12 cellular contexts compared by ENCODE assay signal in genomic region chr1:198775606-198776005, GRCh38.
DNase-seq lines count a peak whose midpoint lies in the region; ATAC-seq and TF ChIP-seq lines count a peak whose summit lies in the region.
"Had no signal": no experiment of that assay in that cellular context is flagged by ENCODE, and none has a peak within 500 bp of the region (broad histone marks: within the 10 kb centered on the region; RNA-seq: fewer than 3 reads in every experiment).

No MANE protein-coding gene starts in this region.

- H3K9me3 ChIP-seq in adrenal gland (replicated peaks in 1 of 3) (no peaks in the 10 kb centered on the region), endodermal cell (ENCODE audit: control insufficient read depth, low read length) (no peaks in the 10 kb centered on the region), suprapubic skin (no peaks in the 10 kb centered on the region)

- H3K9me3 Mint-ChIP-seq in endodermal cell = no peaks in the 10 kb centered on the region
- H3K9me3 Mint-ChIP-seq: activated B cell treated with CpG ODN at 0.5 μM for 24 hours; neural crest cell; stimulated activated memory B cell treated with anti-CD40 and anti-IgM and Interleukin-4, amounts not matched to agents 10 μg/mL and 1 μg/mL and 100 μg/mL, for 72 hours had no signal

- H3K4me1 ChIP-seq in adrenal gland (replicated peaks in 1 of 2) (peaks cover 0 to 6% of the 10 kb centered on the region in 2 donors), endodermal cell (ENCODE audit: control insufficient read depth, insufficient read depth, low read length) (no peaks in the 10 kb centered on the region), suprapubic skin (no peaks in the 10 kb centered on the region)

- H3K9ac ChIP-seq in endodermal cell (ENCODE audit: extremely low read depth, low read length, poor library complexity, severe bottlenecking) = no peak overlapping the region

- no peaks in the 10 kb centered on the region for H3K27me3 Mint-ChIP-seq in endodermal cell (ENCODE audit: insufficient read depth)
- H3K27me3 Mint-ChIP-seq: activated B cell treated with CpG ODN at 0.5 μM for 24 hours; stimulated activated memory B cell treated with anti-CD40 and anti-IgM and Interleukin-4, amounts not matched to agents 10 μg/mL and 1 μg/mL and 100 μg/mL, for 72 hours had no signal

- no peak overlapping the region for H3K27ac Mint-ChIP-seq in endodermal cell
- H3K27ac Mint-ChIP-seq: activated B cell treated with CpG ODN at 0.5 μM for 24 hours; stimulated activated memory B cell treated with anti-CD40 and anti-IgM and Interleukin-4, amounts not matched to agents 10 μg/mL and 1 μg/mL and 100 μg/mL, for 72 hours had no signal

- no peak for TF ChIP-seq EP300 in suprapubic skin (IDR thresholded peaks at IDR 0.05)

- H3K4me3 ChIP-seq in adrenal gland (no peak overlapping the region), endodermal cell (ENCODE audit: low read length) (no peak overlapping the region), suprapubic skin (no peak overlapping the region)

- H3K36me3 Mint-ChIP-seq in endodermal cell (ENCODE audit: low read depth) = no peaks in the 10 kb centered on the region
- H3K36me3 Mint-ChIP-seq: stimulated activated memory B cell treated with anti-CD40 and anti-IgM and Interleukin-4, amounts not matched to agents 10 μg/mL and 1 μg/mL and 100 μg/mL, for 72 hours had no signal

- H3K27me3 ChIP-seq in adrenal gland = no peaks in the 10 kb centered on the region
- H3K27me3 ChIP-seq in endodermal cell (ENCODE audit: control insufficient read depth, insufficient read depth, low read length, poor library complexity, severe bottlenecking) = no peaks in the 10 kb centered on the region
- no peaks in the 10 kb centered on the region for H3K27me3 ChIP-seq in suprapubic skin

- no peaks in the 10 kb centered on the region for H3K36me3 ChIP-seq in adrenal gland (replicated peaks in 1 of 2)
- no peaks in the 10 kb centered on the region for H3K36me3 ChIP-seq in endodermal cell (ENCODE audit: control insufficient read depth, insufficient read depth, low read length)
- H3K36me3 ChIP-seq in suprapubic skin = no peaks in the 10 kb centered on the region

- TF ChIP-seq CTCF in adrenal gland (IDR thresholded peaks at IDR 0.05) = no peak
- TF ChIP-seq CTCF in endodermal cell (conservative IDR thresholded peaks at IDR 0.05) = no peak
- TF ChIP-seq CTCF in suprapubic skin (IDR thresholded peaks at IDR 0.05) = no peak

- TF ChIP-seq POLR2A in adrenal gland (IDR thresholded peaks at IDR 0.05) (no peak), suprapubic skin (IDR thresholded peaks at IDR 0.05) (no peak)

- ATAC-seq in GM18909 (IDR thresholded peaks at IDR 0.05; ENCODE audit: poor library complexity, unreplicated experiment) = no peak
- ATAC-seq: stimulated activated memory B cell treated with anti-CD40 and anti-IgM and Interleukin-4, amounts not matched to agents 10 μg/mL and 1 μg/mL and 100 μg/mL, for 72 hours had no signal

- H3K27ac ChIP-seq in adrenal gland (peak overlapping the region in 3 of 5 donors; percentile 17 to 84 (median 55)), endodermal cell (ENCODE audit: low read depth, low read length) (no peak overlapping the region), suprapubic skin (no peak overlapping the region)

- H3K4me1 Mint-ChIP-seq in endodermal cell = peaks cover 8% of the 10 kb centered on the region
- H3K4me1 Mint-ChIP-seq: activated B cell treated with CpG ODN at 0.5 μM for 24 hours; neural crest cell; stimulated activated memory B cell treated with anti-CD40 and anti-IgM and Interleukin-4, amounts not matched to agents 10 μg/mL and 1 μg/mL and 100 μg/mL, for 72 hours had no signal

- intact Hi-C loops in adrenal gland (cut with DNase I) = no loop called here

- DNase-seq in LHCN-M2 (ENCODE audit: low read depth) (peak; percentile 79), adrenal gland (peak in 1 of 7 donors; percentile 9), iris pigment epithelial cell (ENCODE audit: low read depth) (peak; percentile 91), smooth muscle cell of the brain vasculature (ENCODE audit: low read depth, low spot score) (peak; percentile 83), endodermal cell (no peak), suprapubic skin (ENCODE audit: low spot score in 2 of 2) (no peak)
- DNase-seq: activated B cell treated with CpG ODN at 0.5 μM for 24 hours; activated T-cell treated with anti-CD3 and anti-CD28 coated beads, Interleukin-2, amount 50 U/mL, for 1 hour; amniotic stem cell had no signal

- 84 to 90% (median 87%) methylated on average over 6 of the region's 6 CpGs for WGBS in adrenal gland, 4 donors
- WGBS in endodermal cell (ENCODE audit: insufficient coverage in 1 of 2, insufficient read length in 1 of 2), 2 experiments = 94 to 95% methylated on average over 5 to 6 of the region's 6 CpGs
- 86% methylated on average over 6 of the region's 6 CpGs for WGBS in suprapubic skin

- no peak overlapping the region for H3K4me3 Mint-ChIP-seq in endodermal cell
- H3K4me3 Mint-ChIP-seq: activated B cell treated with CpG ODN at 0.5 μM for 24 hours; neural crest cell; stimulated activated memory B cell treated with anti-CD40 and anti-IgM and Interleukin-4, amounts not matched to agents 10 μg/mL and 1 μg/mL and 100 μg/mL, for 72 hours had no signal

Comparison
In these comparisons a context has a peak if more than half of its experiments do, and no peak if none do; other contexts are left out.
1. DNase-seq: peak in LHCN-M2 (single experiment), iris pigment epithelial cell (single experiment) and smooth muscle cell of the brain vasculature (single experiment); none in endodermal cell (single experiment) and suprapubic skin (0 of 2).
2. H3K27ac ChIP-seq: peak in adrenal gland (3 of 5); none in endodermal cell (single experiment) and suprapubic skin (single experiment).